23 cellular contexts compared by ENCODE assay signal in the genomic region with DNA sequence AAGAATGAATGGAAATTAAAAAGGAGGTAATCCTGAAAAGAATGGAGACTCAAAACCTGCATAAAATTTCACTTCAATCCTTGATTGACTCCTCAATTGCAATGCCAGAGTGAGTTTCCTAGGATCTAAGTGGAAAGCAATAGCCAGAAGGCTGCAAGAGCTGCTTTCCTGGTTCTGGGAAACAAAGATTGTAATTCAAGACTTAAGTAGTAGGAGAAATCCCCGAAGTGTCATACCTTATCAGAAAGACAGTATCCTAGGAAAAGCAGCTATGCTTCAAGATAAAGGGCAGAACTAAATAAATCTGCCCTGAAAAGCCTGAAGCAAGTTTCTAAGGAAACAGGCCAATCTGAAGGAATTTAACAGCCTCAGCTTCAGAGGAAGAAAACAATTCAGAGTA.
"Had no signal": no experiment of that assay in that cellular context is flagged by ENCODE, and none has a peak within 500 bp of the region (broad histone marks: within the 10 kb centered on the region; RNA-seq: fewer than 3 reads in every experiment).

No MANE protein-coding gene starts in this region.

- ATAC-seq: esophagus mucosa; gastrocnemius medialis; heart right ventricle; left cardiac atrium; natural killer cell; psoas muscle; right lobe of liver; stimulated activated effector memory CD8-positive, alpha-beta T cell treated with anti-CD3 and anti-CD28 coated beads, Interleukin-12 subunit alpha, Interleukin-12 subunit beta, amount 100 ng/mL, for 72 hours had no signal

- H3K27me3 ChIP-seq: gastrocnemius medialis, heart right ventricle, right lobe of liver, tibial artery, upper lobe of left lung, uterus had no signal

- H3K9me3 ChIP-seq: gastrocnemius medialis, psoas muscle, right lobe of liver, tibial artery, upper lobe of left lung, uterus had no signal

- H3K4me1 ChIP-seq: gastrocnemius medialis, heart right ventricle, left ventricle myocardium inferior, parathyroid adenoma, psoas muscle, right lobe of liver, tibial artery, upper lobe of left lung, uterus had no signal

- H3K27ac Mint-ChIP-seq: immature natural killer cell; natural killer cell; stimulated activated effector memory CD8-positive, alpha-beta T cell treated with anti-CD3 and anti-CD28 coated beads, Interleukin-12 subunit alpha, Interleukin-12 subunit beta, amount 100 ng/mL, for 72 hours; stimulated activated naive CD8-positive, alpha-beta T cell treated with anti-CD3 and anti-CD28 coated beads, Interleukin-15, Interleukin-2, amounts not matched to agents 100 ng/mL and 50 ng/mL, for 24 hours had no signal

- FAIRE-seq: endometrium, kidney had no signal

- H3K4me3 Mint-ChIP-seq: immature natural killer cell; natural killer cell; stimulated activated effector memory CD8-positive, alpha-beta T cell treated with anti-CD3 and anti-CD28 coated beads, Interleukin-12 subunit alpha, Interleukin-12 subunit beta, amount 100 ng/mL, for 72 hours; stimulated activated naive CD8-positive, alpha-beta T cell treated with anti-CD3 and anti-CD28 coated beads, Interleukin-15, Interleukin-2, amounts not matched to agents 100 ng/mL and 50 ng/mL, for 24 hours had no signal

- H3K4me1 Mint-ChIP-seq: immature natural killer cell; natural killer cell; stimulated activated effector memory CD8-positive, alpha-beta T cell treated with anti-CD3 and anti-CD28 coated beads, Interleukin-12 subunit alpha, Interleukin-12 subunit beta, amount 100 ng/mL, for 72 hours had no signal

- H2AFZ ChIP-seq: parathyroid adenoma had no signal

- DNase-seq: effector CD8-positive, alpha-beta T cell; gastrocnemius medialis; heart right ventricle; immature natural killer cell; kidney; left cardiac atrium; left ventricle myocardium inferior; natural killer cell; psoas muscle; retina; right lobe of liver; stimulated activated CD4-positive, alpha-beta T cell treated with anti-CD3 and anti-CD28 coated beads, Interleukin-4, amount 100 ng/mL, for 1 hour; stimulated activated CD8-positive, alpha-beta memory T cell treated with anti-CD3 and anti-CD28 coated beads, Interleukin-4, amount 100 ng/mL, for 48 hours; tibial artery; upper lobe of left lung; uterus had no signal

- H3K27ac ChIP-seq: coronary artery, gastrocnemius medialis, heart right ventricle, left ventricle myocardium inferior, parathyroid adenoma, psoas muscle, right lobe of liver, tibial artery, upper lobe of left lung, uterus had no signal

- H3K79me2 ChIP-seq: parathyroid adenoma had no signal

- H3K27me3 Mint-ChIP-seq: stimulated activated naive CD8-positive, alpha-beta T cell treated with anti-CD3 and anti-CD28 coated beads, Interleukin-15, Interleukin-2, amounts not matched to agents 100 ng/mL and 50 ng/mL, for 24 hours had no signal

- H3K36me3 ChIP-seq: gastrocnemius medialis, heart right ventricle, left ventricle myocardium inferior, right lobe of liver, tibial artery, upper lobe of left lung, uterus had no signal

- H3K4me3 ChIP-seq: coronary artery, gastrocnemius medialis, heart right ventricle, left ventricle myocardium inferior, lung, psoas muscle, right lobe of liver, tibial artery, upper lobe of left lung, uterus had no signal

- H3K36me3 Mint-ChIP-seq: immature natural killer cell; natural killer cell; stimulated activated effector memory CD8-positive, alpha-beta T cell treated with anti-CD3 and anti-CD28 coated beads, Interleukin-12 subunit alpha, Interleukin-12 subunit beta, amount 100 ng/mL, for 72 hours had no signal

- H3K9ac ChIP-seq: parathyroid adenoma had no signal
